ENCODE assay signal across 1 cellular context in the genomic region with DNA sequence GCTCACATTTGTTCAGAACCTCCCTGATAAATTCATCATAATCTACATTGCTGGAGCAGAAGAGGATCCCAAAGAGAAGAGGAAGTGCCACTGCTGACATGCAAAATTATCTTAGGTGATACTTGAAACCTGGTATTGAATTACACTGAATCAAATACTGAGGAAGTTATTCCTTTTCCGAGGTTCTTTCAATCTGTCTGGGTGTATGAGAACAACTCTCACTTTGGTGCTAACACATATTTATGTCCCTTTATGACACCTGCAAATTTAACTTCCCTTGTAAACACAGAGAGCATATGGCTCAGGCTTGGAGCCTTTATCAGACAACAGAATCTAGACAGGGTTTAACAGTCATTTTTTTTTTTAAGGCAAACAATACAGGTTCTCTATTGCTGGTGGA.
A peak's percentile ranks its signal among the peaks of the same experiment; 100 is the strongest.
TF ChIP-seq lines count a peak whose summit lies in the region.

No MANE protein-coding gene starts in this region.

TF ChIP-seq in K562, 482 proteins besides CTCF, POLR2A, EP300 and RAD21 (continued from another document and continues in another):
- TF ChIP-seq, protein P1, sequence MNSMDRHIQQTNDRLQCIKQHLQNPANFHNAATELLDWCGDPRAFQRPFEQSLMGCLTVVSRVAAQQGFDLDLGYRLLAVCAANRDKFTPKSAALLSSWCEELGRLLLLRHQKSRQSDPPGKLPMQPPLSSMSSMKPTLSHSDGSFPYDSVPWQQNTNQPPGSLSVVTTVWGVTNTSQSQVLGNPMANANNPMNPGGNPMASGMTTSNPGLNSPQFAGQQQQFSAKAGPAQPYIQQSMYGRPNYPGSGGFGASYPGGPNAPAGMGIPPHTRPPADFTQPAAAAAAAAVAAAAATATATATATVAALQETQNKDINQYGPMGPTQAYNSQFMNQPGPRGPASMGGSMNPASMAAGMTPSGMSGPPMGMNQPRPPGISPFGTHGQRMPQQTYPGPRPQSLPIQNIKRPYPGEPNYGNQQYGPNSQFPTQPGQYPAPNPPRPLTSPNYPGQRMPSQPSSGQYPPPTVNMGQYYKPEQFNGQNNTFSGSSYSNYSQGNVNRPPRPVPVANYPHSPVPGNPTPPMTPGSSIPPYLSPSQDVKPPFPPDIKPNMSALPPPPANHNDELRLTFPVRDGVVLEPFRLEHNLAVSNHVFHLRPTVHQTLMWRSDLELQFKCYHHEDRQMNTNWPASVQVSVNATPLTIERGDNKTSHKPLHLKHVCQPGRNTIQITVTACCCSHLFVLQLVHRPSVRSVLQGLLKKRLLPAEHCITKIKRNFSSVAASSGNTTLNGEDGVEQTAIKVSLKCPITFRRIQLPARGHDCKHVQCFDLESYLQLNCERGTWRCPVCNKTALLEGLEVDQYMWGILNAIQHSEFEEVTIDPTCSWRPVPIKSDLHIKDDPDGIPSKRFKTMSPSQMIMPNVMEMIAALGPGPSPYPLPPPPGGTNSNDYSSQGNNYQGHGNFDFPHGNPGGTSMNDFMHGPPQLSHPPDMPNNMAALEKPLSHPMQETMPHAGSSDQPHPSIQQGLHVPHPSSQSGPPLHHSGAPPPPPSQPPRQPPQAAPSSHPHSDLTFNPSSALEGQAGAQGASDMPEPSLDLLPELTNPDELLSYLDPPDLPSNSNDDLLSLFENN (IDR thresholded peaks at IDR 0.05; ENCODE audit: low read depth in 2 of 2, low read length in 2 of 2), result no peak
- TF ChIP-seq POU5F1 (IDR thresholded peaks at IDR 0.05; ENCODE audit: borderline replicate concordance, low read depth, low read length, partially characterized antibody) (no peak), NFE2 (IDR thresholded peaks at IDR 0.05; ENCODE audit: low read depth) (0 out of 2 replicates have a peak, but pooled peaks have one; percentile 34), CREB3 (tag; conservative IDR thresholded peaks at IDR 0.05; ENCODE audit: low read depth) (no peak), SMARCE1 (IDR thresholded peaks at IDR 0.05) (peak; percentile 39; the same call in 1 of the 2 replicates), JUND (IDR thresholded peaks at IDR 0.05; ENCODE audit: borderline replicate concordance, low read depth, low read length) (0 out of 2 replicates have a peak, but pooled peaks have one; percentile 10), JUND (tag; IDR thresholded peaks at IDR 0.05; ENCODE audit: borderline replicate concordance, low read depth, low read length) (no peak), DPF2 (IDR thresholded peaks at IDR 0.05) (0 out of 2 replicates have a peak, but pooled peaks have one; percentile 34), PTRF (tag; IDR thresholded peaks at IDR 0.05) (no peak), MAFF (IDR thresholded peaks at IDR 0.05; ENCODE audit: low read length) (peak; percentile 28; the same call in 1 of the 2 replicates), PBX2 (CRISPR knock-in tag; IDR thresholded peaks at IDR 0.05; ENCODE audit: low read depth) (no peak), PBX2 (tag; conservative IDR thresholded peaks at IDR 0.05; ENCODE audit: low read depth) (peak; percentile 48), MEIS2 (IDR thresholded peaks at IDR 0.05; ENCODE audit: partially characterized antibody) (peak; percentile 57), MECOM (CRISPR knock-in tag; IDR thresholded peaks at IDR 0.05) (peak; percentile 93), KAT2B (IDR thresholded peaks at IDR 0.05; ENCODE audit: low read depth, low read length) (no peak), ZNF584 (CRISPR knock-in tag; IDR thresholded peaks at IDR 0.05; ENCODE audit: low read depth) (no peak), POLR3A (IDR thresholded peaks at IDR 0.05; ENCODE audit: borderline replicate concordance, extremely low read depth, insufficient read depth, insufficient read length) (no peak), MAFG (tag; conservative IDR thresholded peaks at IDR 0.05) (peak; percentile 38; the same call in 1 of the 2 replicates), ZNF384 (IDR thresholded peaks at IDR 0.05; ENCODE audit: low read depth, low read length) (0 out of 2 replicates have a peak, but pooled peaks have one; percentile 53), SMAD4 (CRISPR knock-in tag; conservative IDR thresholded peaks at IDR 0.05) (no peak), KLF16 (IDR thresholded peaks at IDR 0.05) (no peak), ZNF449 (CRISPR knock-in tag; IDR thresholded peaks at IDR 0.05) (no peak), OTX1 (CRISPR knock-in tag; IDR thresholded peaks at IDR 0.05) (no peak), SAFB (IDR thresholded peaks at IDR 0.05; ENCODE audit: borderline replicate concordance, low read depth, low read length) (no peak), MYNN (IDR thresholded peaks at IDR 0.05) (no peak), MYNN (CRISPR knock-in tag; IDR thresholded peaks at IDR 0.05) (no peak), MBD2 (IDR thresholded peaks at IDR 0.05; ENCODE audit: borderline replicate concordance, low read depth) (no peak), RCOR1 (IDR thresholded peaks at IDR 0.05; ENCODE audit: borderline replicate concordance in 1 of 2, low read depth in 2 of 2, low read length in 2 of 2) (peak in 1 of 2 experiments; percentile 34; a peak in 1 of 4 replicates), ZNF561 (CRISPR knock-in tag; conservative IDR thresholded peaks at IDR 0.05) (no peak), SOX6 (IDR thresholded peaks at IDR 0.05) (peak; percentile 17; the same call in 1 of the 2 replicates), SUPT5H (IDR thresholded peaks at IDR 0.05) (no peak), CBFA2T3 (IDR thresholded peaks at IDR 0.05) (no peak), MAZ (CRISPR knock-in tag; conservative IDR thresholded peaks at IDR 0.05 in 1 of 2, IDR thresholded peaks at IDR 0.05 in 1 of 2) (no peak), NR2C1 (IDR thresholded peaks at IDR 0.05) (no peak), NR2C1 (tag; IDR thresholded peaks at IDR 0.05) (no peak), GATA2 (CRISPR knock-in tag; IDR thresholded peaks at IDR 0.05) (peak; percentile 40; the same call in 1 of the 2 replicates), JUN (IDR thresholded peaks at IDR 0.05; ENCODE audit: borderline replicate concordance, low read depth, low read length) (no peak), JUN (CRISPR knock-in tag; IDR thresholded peaks at IDR 0.05; ENCODE audit: borderline replicate concordance) (no peak), SAFB2 (IDR thresholded peaks at IDR 0.05; ENCODE audit: borderline replicate concordance, low read depth, low read length, severe bottlenecking) (no peak), CHAMP1 (IDR thresholded peaks at IDR 0.05) (no peak), ZNF133 (CRISPR knock-in tag; IDR thresholded peaks at IDR 0.05) (no peak), ARID1B (IDR thresholded peaks at IDR 0.05) (peak; percentile 34; the same call in 1 of the 2 replicates), BHLHE40 (IDR thresholded peaks at IDR 0.05; ENCODE audit: low read length) (0 out of 2 replicates have a peak, but pooled peaks have one; percentile 4), FOXA3 (CRISPR knock-in tag; conservative IDR thresholded peaks at IDR 0.05 in 1 of 2, IDR thresholded peaks at IDR 0.05 in 1 of 2) (0 out of 4 replicates have a peak, but pooled peaks of 1 of the 2 experiments have one; percentile 14), TARDBP (IDR thresholded peaks at IDR 0.05) (no peak), FOXM1 (IDR thresholded peaks at IDR 0.05; ENCODE audit: low read depth) (no peak), FOXM1 (CRISPR knock-in tag; IDR thresholded peaks at IDR 0.05; ENCODE audit: low read depth) (no peak), NUFIP1 (IDR thresholded peaks at IDR 0.05; ENCODE audit: partially characterized antibody) (no peak), GATAD2A (IDR thresholded peaks at IDR 0.05) (no peak)
- TF ChIP-seq, protein P2, sequence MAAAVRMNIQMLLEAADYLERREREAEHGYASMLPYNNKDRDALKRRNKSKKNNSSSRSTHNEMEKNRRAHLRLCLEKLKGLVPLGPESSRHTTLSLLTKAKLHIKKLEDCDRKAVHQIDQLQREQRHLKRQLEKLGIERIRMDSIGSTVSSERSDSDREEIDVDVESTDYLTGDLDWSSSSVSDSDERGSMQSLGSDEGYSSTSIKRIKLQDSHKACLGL (CRISPR knock-in tag; IDR thresholded peaks at IDR 0.05; ENCODE audit: borderline replicate concordance, poor library complexity, severe bottlenecking), result no peak
- TF ChIP-seq, protein P3, sequence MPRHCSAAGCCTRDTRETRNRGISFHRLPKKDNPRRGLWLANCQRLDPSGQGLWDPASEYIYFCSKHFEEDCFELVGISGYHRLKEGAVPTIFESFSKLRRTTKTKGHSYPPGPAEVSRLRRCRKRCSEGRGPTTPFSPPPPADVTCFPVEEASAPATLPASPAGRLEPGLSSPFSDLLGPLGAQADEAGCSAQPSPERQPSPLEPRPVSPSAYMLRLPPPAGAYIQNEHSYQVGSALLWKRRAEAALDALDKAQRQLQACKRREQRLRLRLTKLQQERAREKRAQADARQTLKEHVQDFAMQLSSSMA (CRISPR knock-in tag; IDR thresholded peaks at IDR 0.05), result no peak
- TF ChIP-seq, protein P4, sequence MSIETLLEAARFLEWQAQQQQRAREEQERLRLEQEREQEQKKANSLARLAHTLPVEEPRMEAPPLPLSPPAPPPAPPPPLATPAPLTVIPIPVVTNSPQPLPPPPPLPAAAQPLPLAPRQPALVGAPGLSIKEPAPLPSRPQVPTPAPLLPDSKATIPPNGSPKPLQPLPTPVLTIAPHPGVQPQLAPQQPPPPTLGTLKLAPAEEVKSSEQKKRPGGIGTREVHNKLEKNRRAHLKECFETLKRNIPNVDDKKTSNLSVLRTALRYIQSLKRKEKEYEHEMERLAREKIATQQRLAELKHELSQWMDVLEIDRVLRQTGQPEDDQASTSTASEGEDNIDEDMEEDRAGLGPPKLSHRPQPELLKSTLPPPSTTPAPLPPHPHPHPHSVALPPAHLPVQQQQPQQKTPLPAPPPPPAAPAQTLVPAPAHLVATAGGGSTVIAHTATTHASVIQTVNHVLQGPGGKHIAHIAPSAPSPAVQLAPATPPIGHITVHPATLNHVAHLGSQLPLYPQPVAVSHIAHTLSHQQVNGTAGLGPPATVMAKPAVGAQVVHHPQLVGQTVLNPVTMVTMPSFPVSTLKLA (conservative IDR thresholded peaks at IDR 0.05), result 0 out of 4 replicates have a peak, but pooled peaks of 1 of the 2 experiments have one; percentile 42
